16 cellular contexts compared by ENCODE assay signal in genomic region chr2:100857915-100858314, GRCh38. TPM values are rescaled to one million over a fixed set of nuclear protein-coding genes. Genes with fewer than 3 reads are reported as not detected.
A peak's percentile ranks its signal among the peaks of the same experiment; 100 is the strongest.
DNase-seq lines count a peak whose midpoint lies in the region; ATAC-seq, FAIRE-seq and TF ChIP-seq lines count a peak whose summit lies in the region.
"Had no signal": no experiment of that assay in that cellular context is flagged by ENCODE, and none has a peak within 500 bp of the region (broad histone marks: within the 10 kb centered on the region; RNA-seq: fewer than 3 reads in every experiment).

No MANE protein-coding gene starts in this region.

- H3K79me2 ChIP-seq in PC-9 (ENCODE audit: low read depth) (peaks cover 93% of the 10 kb centered on the region), endothelial cell of umbilical vein (ENCODE audit: control insufficient read depth, insufficient read depth, low read length) (peaks cover 39% of the 10 kb centered on the region)

- peak overlapping the region; percentile 62 for H3K4me2 ChIP-seq in PC-9
- peak overlapping the region; percentile 37 for H3K4me2 ChIP-seq in endothelial cell of umbilical vein (ENCODE audit: insufficient read depth, low read length)

- H3K9me1 ChIP-seq in endothelial cell of umbilical vein (replicated peaks; ENCODE audit: control insufficient read depth, extremely low read depth, insufficient read depth, low read length) = no peaks in the 10 kb centered on the region

- H3K36me3 ChIP-seq in PC-9 (ENCODE audit: low read depth) = 0 out of 2 replicates have a peak, but pooled peaks cover 8% of the 10 kb centered on the region
- peaks cover 0 to 2% of the 10 kb centered on the region in 2 experiments for H3K36me3 ChIP-seq in endothelial cell of umbilical vein (ENCODE audit: control insufficient read depth in 2 of 2, extremely low read depth in 1 of 2, insufficient read depth in 2 of 2, low read length in 2 of 2)
- H3K36me3 ChIP-seq in lower lobe of right lung = no peaks in the 10 kb centered on the region
- H3K36me3 ChIP-seq: prostate gland, thoracic aorta had no signal

- POLR2A ChIA-PET in PC-9 (lab: Charles Lee; ENCODE audit: unreplicated experiment) (no interaction called here), endothelial cell of umbilical vein (lab: Charles Lee) (no interaction called here)

- intact Hi-C loops in PC-9 (cut with micrococcal nuclease; ENCODE audit: unreplicated experiment) (no loop called here), endothelial cell of umbilical vein (cut with micrococcal nuclease) (no loop called here), lower lobe of right lung (cut with DNase I) (no loop called here)

- peak overlapping the region; percentile 97 for H3K27ac ChIP-seq in PC-9
- peak overlapping the region; percentile 80 for H3K27ac ChIP-seq in endothelial cell of umbilical vein (ENCODE audit: insufficient read depth, low read depth, low read length)
- no peak overlapping the region for H3K27ac ChIP-seq in lower lobe of right lung
- H3K27ac ChIP-seq: prostate gland, thoracic aorta had no signal

- H3K9me3 ChIP-seq in PC-9 (ENCODE audit: insufficient read depth, low read depth) = no peaks in the 10 kb centered on the region
- no peaks in the 10 kb centered on the region for H3K9me3 ChIP-seq in endothelial cell of umbilical vein (replicated peaks; ENCODE audit: control insufficient read depth, insufficient read depth, low read length)
- no peaks in the 10 kb centered on the region for H3K9me3 ChIP-seq in lower lobe of right lung
- H3K9me3 ChIP-seq: prostate gland, thoracic aorta had no signal

- H2AFZ ChIP-seq in PC-9 (no peak overlapping the region), endothelial cell of umbilical vein (ENCODE audit: low read depth, low read length) (peak overlapping the region; percentile 61)

- H3F3A ChIP-seq in PC-9 (ENCODE audit: insufficient read depth, low read depth) = peaks cover 67% of the 10 kb centered on the region

- H3K4me1 ChIP-seq in PC-9 (replicated peaks; ENCODE audit: insufficient read depth) (peaks cover 78% of the 10 kb centered on the region), endothelial cell of umbilical vein (ENCODE audit: control insufficient read depth, extremely low read depth, insufficient read depth, low read length) (peaks cover 14% of the 10 kb centered on the region), lower lobe of right lung (no peaks in the 10 kb centered on the region)
- H3K4me1 ChIP-seq: prostate gland had no signal

- BruUV-seq in PC-9 (replicated peaks; lab: Mats Ljungman, UMichigan) (no TSS peak), endothelial cell of umbilical vein (replicated peaks; lab: Mats Ljungman, UMichigan) (no TSS peak)

- no peak for TF ChIP-seq CTCF in PC-9 (conservative IDR thresholded peaks at IDR 0.05)
- TF ChIP-seq CTCF in endothelial cell of umbilical vein (IDR thresholded peaks at IDR 0.05; ENCODE audit: extremely low read depth in 1 of 2, insufficient read depth in 1 of 2, low read depth in 1 of 2, low read length in 2 of 2) = no peak
- TF ChIP-seq CTCF in lower lobe of right lung (IDR thresholded peaks at IDR 0.05) = no peak

- peak overlapping the region; percentile 19 for H3K9ac ChIP-seq in endothelial cell of umbilical vein (replicated peaks; ENCODE audit: extremely low read depth, insufficient read depth, low read length)

- no peak overlapping the region for H3K4me3 ChIP-seq in PC-9
- peak overlapping the region in 1 of 3 experiments; percentile 1 for H3K4me3 ChIP-seq in endothelial cell of umbilical vein (replicated peaks in 1 of 3; ENCODE audit: insufficient read depth in 1 of 3, low read depth in 1 of 3, low read length in 3 of 3)
- H3K4me3 ChIP-seq in skeletal muscle cell (ENCODE audit: low read depth, low read length) = no peak overlapping the region
- H3K4me3 ChIP-seq in lower lobe of right lung = no peak overlapping the region
- H3K4me3 ChIP-seq: prostate gland, thoracic aorta had no signal

- H3K27me3 ChIP-seq in PC-9 (ENCODE audit: insufficient read depth, low read depth) (no peaks in the 10 kb centered on the region), endothelial cell of umbilical vein (ENCODE audit: control insufficient read depth in 2 of 2, insufficient read depth in 2 of 2, low read length in 2 of 2) (no peaks in the 10 kb centered on the region), lower lobe of right lung (ENCODE audit: low read depth) (no peaks in the 10 kb centered on the region)

- TF ChIP-seq POLR2A in endothelial cell of umbilical vein (IDR thresholded peaks at IDR 0.05; ENCODE audit: low read depth, low read length) = no peak

- peak; percentile 84 for FAIRE-seq in endothelial cell of umbilical vein (lab: Jason Lieb, UNC)
- FAIRE-seq: GM18507 had no signal

- dilution Hi-C loops in endothelial cell of umbilical vein (cut with MboI; ENCODE audit: extremely low pct_ligation_motif_present, low sequenced_read_pairs) = no loop called here

- no peaks in the 10 kb centered on the region for H3K9me2 ChIP-seq in PC-9 (ENCODE audit: insufficient read depth)

- DNase-seq in EH (ENCODE audit: low read depth) (peak; percentile 94), PC-9 (peak in 1 of 2 experiments; percentile 76), endothelial cell of umbilical vein (ENCODE audit: low read depth, low spot score) (peak; percentile 76), skeletal muscle cell (ENCODE audit: low read depth) (peak; percentile 84), lower lobe of right lung (no peak), COLO668 (lab: John Stamatoyannopoulos, UW; ENCODE audit: unreplicated experiment) (no peak)
- no peak for DNase-seq in activated CD4-positive, alpha-beta T cell treated with anti-CD3 and anti-CD28 coated beads, Interleukin-2, amount 50 U/mL, for 4 hours
- DNase-seq: activated CD4-positive, alpha-beta memory T cell treated with anti-CD3 and anti-CD28 coated beads for 36 hours; CD8-positive, alpha-beta T cell; NCI-H1092 treated with DMSO at 0.1 percent for 48 hours; NCI-H2171; NK-92 treated with Interleukin-12 subunit alpha and Interleukin-12 subunit beta, amount 100 ng/mL, for 24 hours had no signal

- ATAC-seq in lower lobe of right lung (no peak), HG02610 (IDR thresholded peaks at IDR 0.05; ENCODE audit: unreplicated experiment) (no peak)
- ATAC-seq: CD8-positive, alpha-beta T cell had no signal

- CTCF ChIA-PET in PC-9 (lab: Charles Lee) (interaction anchor here (0.7 kb wide), 1 partner anchor 25 kb away, joined by 10 read pairs; no protein-coding TSS in a partner anchor), endothelial cell of umbilical vein (lab: Charles Lee) (interaction anchor here (0.7 to 2.2 kb wide), 10 partner anchors 10 to 128 kb away, joined by 3 to 8 read pairs (median 4); no protein-coding TSS in a partner anchor)

- H4K20me1 ChIP-seq in PC-9 (ENCODE audit: insufficient read depth) (no peaks in the 10 kb centered on the region), endothelial cell of umbilical vein (replicated peaks; ENCODE audit: control insufficient read depth, extremely low read depth, insufficient read depth, low read length) (no peaks in the 10 kb centered on the region)

TF ChIP-seq in endothelial cell of umbilical vein, 7 proteins besides CTCF, POLR2A, EP300 and RAD21:
- TF ChIP-seq MAX (IDR thresholded peaks at IDR 0.05; ENCODE audit: insufficient read depth, insufficient read length) = no peak
- peak; percentile 45 for TF ChIP-seq GATA2 (IDR thresholded peaks at IDR 0.05; ENCODE audit: insufficient read depth, insufficient read length, low read depth, low read length)
- TF ChIP-seq POLR2AphosphoS5 (IDR thresholded peaks at IDR 0.05; ENCODE audit: insufficient read depth, low read depth, low read length) = no peak
- TF ChIP-seq MYC (IDR thresholded peaks at IDR 0.05; ENCODE audit: low read depth, low read length) = no peak
- no peak for TF ChIP-seq EZH2 (IDR thresholded peaks at IDR 0.05; ENCODE audit: borderline replicate concordance, low read depth, low read length, severe bottlenecking)
- no peak for TF ChIP-seq JUN (IDR thresholded peaks at IDR 0.05; ENCODE audit: borderline replicate concordance, insufficient read depth, insufficient read length, low read depth)
- TF ChIP-seq FOS (IDR thresholded peaks at IDR 0.05; ENCODE audit: borderline replicate concordance, insufficient read depth, low read length) = peak; percentile 77

RNA-seq across cellular contexts. Expression of gene NPAS2, which starts 38.0 kb away (rescaled TPM):
- 38.3 and 41.2 TPM in 2 replicates for total RNA-seq in PC-9 (2021)
- 34.4 and 53.9 TPM in 2 replicates for total RNA-seq in endothelial cell of umbilical vein
- 29.0 and 34.7 TPM in 2 replicates for polyA plus RNA-seq in endothelial cell of umbilical vein
- polyA plus RNA-seq in endothelial cell of umbilical vein (2011; cell fraction: cytosol; rRNA removed) = 16.6 and 22.8 TPM in 2 replicates
- polyA plus RNA-seq in endothelial cell of umbilical vein (2011; cell fraction: nucleus; rRNA removed) = 63.1 and 70.0 TPM in 2 replicates
- polyA plus RNA-seq in endothelial cell of umbilical vein (2012) = 41.1 and 51.9 TPM in 2 replicates
- polyA minus RNA-seq in endothelial cell of umbilical vein = 38.6 and 40.9 TPM in 2 replicates
- polyA minus RNA-seq in endothelial cell of umbilical vein (2011; cell fraction: cytosol; rRNA and poly(A)+ RNA removed) = 3.3 TPM
- polyA minus RNA-seq in endothelial cell of umbilical vein (2011; cell fraction: nucleus; rRNA and poly(A)+ RNA removed) = 46.1 and 69.1 TPM in 2 replicates
- 10.1 TPM for total RNA-seq in lower lobe of right lung

Comparison
In these comparisons a context has a peak if more than half of its experiments do, and no peak if none do; other contexts are left out.
1. DNase-seq: peak in EH (single experiment), endothelial cell of umbilical vein (single experiment) and skeletal muscle cell (single experiment); none in lower lobe of right lung (single experiment), COLO668 (single experiment) and activated CD4-positive, alpha-beta T cell treated with anti-CD3 and anti-CD28 coated beads, Interleukin-2, amount 50 U/mL, for 4 hours (0 of 2).